ENCODE assay signal across 8 cellular contexts in genomic region chr1:25031966-25032667, GRCh38.
DNase-seq lines count a peak whose midpoint lies in the region; ATAC-seq and TF ChIP-seq lines count a peak whose summit lies in the region.

No MANE protein-coding gene starts in this region.

- H3K9me3 Mint-ChIP-seq in central memory CD8-positive, alpha-beta T cell, result no peaks in the 10 kb centered on the region

- H3K9me3 ChIP-seq in SK-N-MC (ENCODE audit: low read depth, low read length), result no peaks in the 10 kb centered on the region
- peaks cover 0 to 3% of the 10 kb centered on the region in 2 donors for H3K9me3 ChIP-seq in neuronal stem cell (replicated peaks in 1 of 2; ENCODE audit: control insufficient read depth in 2 of 2, insufficient read depth in 1 of 2, low read depth in 1 of 2, low read length in 2 of 2)

- no peaks in the 10 kb centered on the region for H3K27me3 Mint-ChIP-seq in central memory CD8-positive, alpha-beta T cell

- H3K4me3 Mint-ChIP-seq in central memory CD8-positive, alpha-beta T cell, result peak overlapping the region; percentile 61

- DNase-seq in SK-N-MC (ENCODE audit: low read depth, low spot score) (peak; percentile 94), neuronal stem cell (ENCODE audit: low spot score) (no peak)
- DNase-seq in central memory CD8-positive, alpha-beta T cell (ENCODE audit: low spot score in 2 of 2), result peak; percentile 41 to 71
- peak; percentile 40 to 46 for DNase-seq in stimulated activated CD8-positive, alpha-beta memory T cell treated with anti-CD3 and anti-CD28 coated beads, Interleukin-7, amount 100 ng/mL, for 4 hours (ENCODE audit: low read depth in 2 of 2)

- H2BK120ac ChIP-seq in neuronal stem cell (ENCODE audit: low read depth, low read length), result no peak overlapping the region

- ATAC-seq in GM18517 (IDR thresholded peaks at IDR 0.05; ENCODE audit: unreplicated experiment) (peak; percentile 59), HG03108 (IDR thresholded peaks at IDR 0.05; ENCODE audit: unreplicated experiment) (peak; percentile 39), GM19023 (IDR thresholded peaks at IDR 0.05; ENCODE audit: unreplicated experiment) (no peak)
- ATAC-seq in central memory CD8-positive, alpha-beta T cell (replicated peaks; ENCODE audit: extremely low read depth, poor library complexity, severe bottlenecking), result peak; percentile 80

- H3K9ac ChIP-seq in SK-N-MC (ENCODE audit: insufficient read length) (peak overlapping the region; percentile 52), neuronal stem cell (ENCODE audit: low read depth, low read length, poor library complexity) (no peak overlapping the region)

- peaks cover 62% of the 10 kb centered on the region for H3K4me1 Mint-ChIP-seq in central memory CD8-positive, alpha-beta T cell

- no peak overlapping the region for H2AFZ ChIP-seq in neuronal stem cell (ENCODE audit: low read length)

- H3K18ac ChIP-seq in neuronal stem cell (ENCODE audit: low read length), result no peak overlapping the region

- no peak overlapping the region for H4K91ac ChIP-seq in neuronal stem cell (ENCODE audit: low read depth, low read length, poor library complexity)

- H3K4me2 ChIP-seq in neuronal stem cell (ENCODE audit: insufficient read depth, low read length, poor library complexity, severe bottlenecking), result no peak overlapping the region

- H3K4ac ChIP-seq in neuronal stem cell (ENCODE audit: low read length), result no peak overlapping the region

- no peak overlapping the region for H2BK15ac ChIP-seq in neuronal stem cell (ENCODE audit: low read length)

- H4K8ac ChIP-seq in neuronal stem cell (ENCODE audit: low read depth, low read length), result no peak overlapping the region

- no peak overlapping the region for H3K23ac ChIP-seq in neuronal stem cell (ENCODE audit: low read depth, low read length, poor library complexity)

- no peak overlapping the region for H2BK5ac ChIP-seq in neuronal stem cell (ENCODE audit: low read length)

- H3K79me1 ChIP-seq in neuronal stem cell (ENCODE audit: low read depth, low read length), result no peaks in the 10 kb centered on the region

- H3K27ac ChIP-seq in 22Rv1, result peak overlapping the region; percentile 62
- H3K27ac ChIP-seq in SK-N-MC, result peak overlapping the region; percentile 82
- H3K27ac ChIP-seq in neuronal stem cell (replicated peaks; ENCODE audit: low read length), result no peak overlapping the region

- H2AK5ac ChIP-seq in neuronal stem cell (ENCODE audit: low read depth, low read length), result no peak overlapping the region

- H3K4me3 ChIP-seq in SK-N-MC (peak overlapping the region; percentile 52), neuronal stem cell (ENCODE audit: low read length in 2 of 2) (no peak overlapping the region)

- peaks cover 14% of the 10 kb centered on the region for H3K36me3 Mint-ChIP-seq in central memory CD8-positive, alpha-beta T cell (ENCODE audit: insufficient read depth)

- peaks cover 0 to 11% (median 0%) of the 10 kb centered on the region in 3 experiments for H3K27me3 ChIP-seq in neuronal stem cell (ENCODE audit: control insufficient read depth in 3 of 3, insufficient read depth in 3 of 3, low read depth in 1 of 3, low read length in 3 of 3)

- no peak overlapping the region for H3K14ac ChIP-seq in neuronal stem cell (ENCODE audit: low read length)

- no peak; the same call in 1 of the 2 replicates for TF ChIP-seq CTCF in 22Rv1 (IDR thresholded peaks at IDR 0.05)

- peak overlapping the region; percentile 99 for H3K27ac Mint-ChIP-seq in central memory CD8-positive, alpha-beta T cell (ENCODE audit: low read depth)

- no peaks in the 10 kb centered on the region for H3K4me1 ChIP-seq in neuronal stem cell (ENCODE audit: control insufficient read depth in 2 of 2, insufficient read depth in 1 of 2, low read depth in 1 of 2, low read length in 2 of 2)

- H2BK12ac ChIP-seq in neuronal stem cell (ENCODE audit: low read length), result no peak overlapping the region

- H3K36me3 ChIP-seq in SK-N-MC (ENCODE audit: insufficient read depth, low read length), result no peaks in the 10 kb centered on the region
- H3K36me3 ChIP-seq in neuronal stem cell (replicated peaks in 1 of 2; ENCODE audit: control insufficient read depth in 2 of 2, insufficient read depth in 2 of 2, low read length in 2 of 2), result no peaks in the 10 kb centered on the region

- WGBS in neuronal stem cell (ENCODE audit: extremely low coverage in 2 of 2, insufficient read length in 2 of 2, insufficient replicate concordance in 1 of 2), 2 donors, result no CpG with 5 or more reads among the region's 21 CpGs
